ENCODE assay signal across 32 cellular contexts in genomic region chr6:50989123-50989522, GRCh38.
"Had no signal": no experiment of that assay in that cellular context is flagged by ENCODE, and none has a peak within 500 bp of the region (broad histone marks: within the 10 kb centered on the region; RNA-seq: fewer than 3 reads in every experiment).

No MANE protein-coding gene starts in this region.

- H3K9me3 ChIP-seq: adrenal gland, ascending aorta, breast epithelium had no signal

- H3K27me3 ChIP-seq: adrenal gland, ascending aorta, brain microvascular endothelial cell, breast epithelium had no signal

- DNase-seq: activated effector memory CD4-positive, alpha-beta T cell treated with anti-CD3 and anti-CD28 coated beads, Interleukin-2, amount 50 U/mL, for 16 hours; activated effector memory CD4-positive, alpha-beta T cell treated with Interleukin-2 at 50 U/mL for 16 hours; activated gamma-delta T cell; activated gamma-delta T cell treated with Interleukin-2 at 50 U/mL for 16 hours; activated naive CD4-positive, alpha-beta T cell; activated naive CD4-positive, alpha-beta T cell treated with anti-CD3 and anti-CD28 coated beads for 36 hours; activated naive CD4-positive, alpha-beta T cell treated with anti-CD3 and anti-CD28 coated beads, Interleukin-2, amount 10 ng/mL, durations not matched to agents 7 days and 5 days; activated naive CD4-positive, alpha-beta T cell treated with anti-CD3 and anti-CD28 coated beads, Interleukin-2, amount 50 U/mL, for 16 hours; activated naive CD4-positive, alpha-beta T cell treated with Interleukin-2 at 50 U/mL for 16 hours; activated naive CD8-positive, alpha-beta T cell treated with anti-CD3 and anti-CD28 coated beads for 36 hours; activated naive CD8-positive, alpha-beta T cell treated with anti-CD3 and anti-CD28 coated beads, Interleukin-2, amount 10 ng/mL, durations not matched to agents 7 days and 5 days; activated naive CD8-positive, alpha-beta T cell treated with anti-CD3 and anti-CD28 coated beads, Interleukin-2, amount 50 U/mL, for 24 hours; activated T-cell treated with anti-CD3 and anti-CD28 coated beads for 4 hours; activated T-cell treated with anti-CD3 and anti-CD28 coated beads, Interleukin-2, amount 50 U/mL, for 1 hour; activated T-cell treated with anti-CD3 and anti-CD28 coated beads, Interleukin-2, amount 50 U/mL, for 24 hours; activated T-cell treated with anti-CD3 and anti-CD28 coated beads, Interleukin-2, amount 50 U/mL, for 4 hours; activated T-cell treated with anti-CD3 and anti-CD28 coated beads, Interleukin-2, amount 50 U/mL, for 48 hours; activated T-cell treated with anti-CD3 and anti-CD28 coated beads, Interleukin-2, amount 50 U/mL, for 72 hours; adrenal gland; amniotic stem cell; amygdala; anterior cingulate cortex; aorta; brain microvascular endothelial cell; caudate nucleus; central memory CD4-positive, alpha-beta T cell; cerebellar nuclear complex had no signal

- H3K4me1 ChIP-seq: adrenal gland, ascending aorta, breast epithelium had no signal

- H3K36me3 ChIP-seq: adrenal gland, ascending aorta, brain microvascular endothelial cell, breast epithelium, cardiac muscle cell had no signal

- H3K4me3 ChIP-seq: adrenal gland, ascending aorta, breast epithelium, cardiac muscle cell had no signal

- ATAC-seq: activated naive CD4-positive, alpha-beta T cell treated with anti-CD3 and anti-CD28 coated beads, Interleukin-2, amount 50 U/mL, for 72 hours; activated naive CD8-positive, alpha-beta T cell treated with anti-CD3 and anti-CD28 coated beads, Interleukin-2, amount 50 U/mL, for 24 hours; activated T-cell treated with anti-CD3 and anti-CD28 coated beads, Interleukin-2, amount 50 U/mL, for 4 hours; activated T-cell treated with anti-CD3 and anti-CD28 coated beads, Interleukin-2, amount 50 U/mL, for 72 hours; activated T-helper 17 cell treated with anti-CD3 and anti-CD28 coated beads, Interleukin-2, amount 50 U/mL, for 72 hours had no signal

- H3K27ac ChIP-seq: adrenal gland, ascending aorta, brain microvascular endothelial cell, cardiac muscle cell had no signal
